Comparison of ENCODE assay signal across 8 cellular contexts in the genomic region with DNA sequence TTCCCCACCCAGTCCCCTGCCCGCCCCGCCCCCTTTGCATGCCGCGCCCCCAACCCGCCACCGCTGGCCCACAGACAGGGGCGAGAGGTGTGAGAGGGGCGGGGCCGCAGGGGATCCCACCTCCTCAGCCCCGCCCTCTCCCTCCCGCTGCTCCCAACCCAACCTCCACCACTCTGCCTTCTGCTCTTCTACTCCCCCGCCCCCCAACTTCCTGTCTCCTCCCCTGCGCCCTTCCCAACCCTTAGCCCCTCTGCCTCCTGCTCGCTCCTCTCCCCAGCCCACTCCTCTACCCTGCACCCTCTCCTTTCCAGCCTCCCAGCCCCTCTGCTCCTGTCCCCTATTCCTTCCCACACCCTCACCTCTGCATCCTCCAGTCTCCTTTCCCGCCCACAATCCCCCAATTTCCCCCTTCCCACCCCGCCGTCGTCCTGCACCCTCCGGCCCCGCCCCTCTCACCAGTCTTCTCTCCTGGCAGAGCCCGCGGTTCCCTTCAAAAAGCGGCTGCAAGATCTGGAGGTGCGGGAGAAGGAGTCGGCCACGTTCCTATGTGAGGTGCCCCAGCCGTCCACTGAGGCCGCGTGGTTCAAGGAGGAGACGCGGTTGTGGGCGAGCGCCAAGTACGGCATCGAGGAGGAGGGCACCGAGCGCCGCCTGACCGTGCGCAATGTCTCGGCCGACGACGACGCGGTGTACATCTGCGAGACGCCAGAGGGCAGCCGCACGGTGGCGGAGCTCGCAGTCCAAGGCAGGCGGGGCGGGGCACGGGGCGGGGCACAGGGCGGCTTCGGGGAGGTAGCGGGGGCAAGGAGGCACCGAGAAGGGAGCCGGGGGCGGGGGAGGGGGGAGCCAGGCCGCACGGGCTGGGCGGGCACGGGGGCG. TPM values are rescaled to one million over a fixed set of nuclear protein-coding genes. Genes with fewer than 3 reads are reported as not detected.
DNase-seq lines count a peak whose midpoint lies in the region; ATAC-seq, FAIRE-seq and TF ChIP-seq lines count a peak whose summit lies in the region.

No MANE protein-coding gene starts in this region.

- TF ChIP-seq RAD21 in A549 (conservative IDR thresholded peaks at IDR 0.05 in 1 of 2, IDR thresholded peaks at IDR 0.05 in 1 of 2): peak; percentile 44 to 73; a peak in 4 of 5 replicates

- peak overlapping the region; percentile 80 for H3K4me3 Mint-ChIP-seq in central memory CD8-positive, alpha-beta T cell

- no peaks in the 10 kb centered on the region for H3K9me3 Mint-ChIP-seq in central memory CD8-positive, alpha-beta T cell

- DNase-seq in A549 (ENCODE audit: low read depth in 1 of 2, low spot score in 1 of 2) (peak; percentile 79 to 88), NCI-H2227 (lab: John Stamatoyannopoulos, UW; ENCODE audit: unreplicated experiment) (peak; percentile 90), kidney epithelial cell (ENCODE audit: low read depth) (no peak)
- DNase-seq in activated CD4-positive, CD25-positive, alpha-beta regulatory T cell (lab: John Stamatoyannopoulos, UW): peak; percentile 86 to 89 (median 88)
- peak; percentile 66 to 71 for DNase-seq in central memory CD8-positive, alpha-beta T cell (ENCODE audit: low spot score in 2 of 2)
- peak; percentile 74 to 87 for DNase-seq in stimulated activated CD4-positive, alpha-beta T cell treated with anti-CD3 and anti-CD28 coated beads, Interleukin-1b, Interleukin-23, amount 100 ng/mL, for 1 hour (ENCODE audit: low read depth in 2 of 2)

- H3K4me1 Mint-ChIP-seq in central memory CD8-positive, alpha-beta T cell: no peaks in the 10 kb centered on the region

- peak overlapping the region; percentile 94 to 95 for H3K27ac ChIP-seq in A549

- peaks cover 22% of the 10 kb centered on the region for H3K27me3 ChIP-seq in kidney epithelial cell (ENCODE audit: control insufficient read depth, insufficient read depth, low read length)

- no peaks in the 10 kb centered on the region for H3K27me3 Mint-ChIP-seq in central memory CD8-positive, alpha-beta T cell

- ATAC-seq in A549: peak; percentile 82 to 93
- peak; percentile 89 for ATAC-seq in GM18858 (IDR thresholded peaks at IDR 0.05; ENCODE audit: unreplicated experiment)
- ATAC-seq in HG03103 (IDR thresholded peaks at IDR 0.05; ENCODE audit: low read depth, unreplicated experiment): peak; percentile 88
- ATAC-seq in central memory CD8-positive, alpha-beta T cell (replicated peaks; ENCODE audit: extremely low read depth, poor library complexity, severe bottlenecking): peak; percentile 96

- peak; percentile 58 for TF ChIP-seq POLR2A in A549 (IDR thresholded peaks at IDR 0.05; ENCODE audit: low read length)

- H3K4me3 ChIP-seq in A549: peak overlapping the region; percentile 63
- H3K4me3 ChIP-seq in kidney epithelial cell (ENCODE audit: low read depth, low read length): peak overlapping the region; percentile 52

- H3K9me3 ChIP-seq in A549: no peaks in the 10 kb centered on the region

- H3K4me2 ChIP-seq in A549: peak overlapping the region; percentile 98

- peaks cover 24% of the 10 kb centered on the region for H3K4me1 ChIP-seq in A549

- WGBS in A549 (ENCODE audit: missing lambda C conversion rate): 4% methylated on average over 18 of the region's 67 CpGs

- TF ChIP-seq CTCF in A549 (IDR thresholded peaks at IDR 0.05) (peak; percentile 56), kidney epithelial cell (IDR thresholded peaks at IDR 0.05; ENCODE audit: insufficient read depth, low read length, poor library complexity, severe bottlenecking) (peak; percentile 56)

- FAIRE-seq in A549 (lab: Jason Lieb, UNC): no peak

- peak overlapping the region; percentile 22 for H3K27ac Mint-ChIP-seq in central memory CD8-positive, alpha-beta T cell (ENCODE audit: low read depth)

- POLR2A ChIA-PET in A549 (lab: Yijun Ruan, JAX): interaction anchor here (0.8 to 1.5 kb wide), 3 partner anchors 48 to 244 kb away, joined by 3 to 6 read pairs (median 4); partner anchors contain the start of genes IBA57 and TRIM11

- TF ChIP-seq EP300 in A549 (IDR thresholded peaks at IDR 0.05): no peak

- H3K36me3 ChIP-seq in kidney epithelial cell (ENCODE audit: control insufficient read depth, insufficient read depth, low read length): no peaks in the 10 kb centered on the region

- peaks cover 4% of the 10 kb centered on the region for H3K36me3 Mint-ChIP-seq in central memory CD8-positive, alpha-beta T cell (ENCODE audit: insufficient read depth)

- CTCF ChIA-PET in A549 (lab: Yijun Ruan, JAX): interaction anchor here (0.6 to 2.2 kb wide), 19 partner anchors 9 to 303 kb away, joined by 3 to 10 read pairs (median 3); no protein-coding TSS in a partner anchor

TF ChIP-seq in A549, 52 proteins besides CTCF, POLR2A, EP300 and RAD21:
- TF ChIP-seq HEYL (CRISPR knock-in tag; IDR thresholded peaks at IDR 0.05) (no peak), MAFK (IDR thresholded peaks at IDR 0.05; ENCODE audit: partially characterized antibody) (no peak), SMC3 (IDR thresholded peaks at IDR 0.05) (peak; percentile 75)
- TF ChIP-seq, protein P1, sequence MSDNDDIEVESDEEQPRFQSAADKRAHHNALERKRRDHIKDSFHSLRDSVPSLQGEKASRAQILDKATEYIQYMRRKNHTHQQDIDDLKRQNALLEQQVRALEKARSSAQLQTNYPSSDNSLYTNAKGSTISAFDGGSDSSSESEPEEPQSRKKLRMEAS (IDR thresholded peaks at IDR 0.05): peak; percentile 92
- TF ChIP-seq, protein P2, sequence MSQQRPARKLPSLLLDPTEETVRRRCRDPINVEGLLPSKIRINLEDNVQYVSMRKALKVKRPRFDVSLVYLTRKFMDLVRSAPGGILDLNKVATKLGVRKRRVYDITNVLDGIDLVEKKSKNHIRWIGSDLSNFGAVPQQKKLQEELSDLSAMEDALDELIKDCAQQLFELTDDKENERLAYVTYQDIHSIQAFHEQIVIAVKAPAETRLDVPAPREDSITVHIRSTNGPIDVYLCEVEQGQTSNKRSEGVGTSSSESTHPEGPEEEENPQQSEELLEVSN (IDR thresholded peaks at IDR 0.05; ENCODE audit: borderline replicate concordance, low read depth): peak; percentile 85

RNA-seq across cellular contexts. Expression of gene OBSCN, which starts 5.4 kb away (rescaled TPM):
- polyA plus RNA-seq in A549 (2011; rRNA removed) (3.1 and 5.7 TPM in 2 replicates), A549 (2017; fragmentation: RNase III; extraction: RNeasy Plus Mini Kit Qiagen cat#74134 plus additional on column Dnase treatment) (5.7 to 6.8 TPM (median 6.5 TPM) in 3 replicates)
- 4.9 and 6.5 TPM in 2 replicates for polyA plus RNA-seq in A549 (2012; cell fraction: cytosol; rRNA removed)
- 42.9 and 51.7 TPM in 2 replicates for polyA plus RNA-seq in A549 (2012; cell fraction: nucleus; rRNA removed)
- 9.9 and 13.6 TPM in 2 replicates for polyA minus RNA-seq in A549 (2011; rRNA and poly(A)+ RNA removed)
- 13.5 and 20.9 TPM in 2 replicates for total RNA-seq in kidney epithelial cell

RNA-seq across cellular contexts. Expression of gene IBA57, which starts 47.6 kb away (rescaled TPM):
- polyA plus RNA-seq in A549 (2011; rRNA removed) (1.5 TPM in 2 replicates), A549 (2017; fragmentation: RNase III; extraction: RNeasy Plus Mini Kit Qiagen cat#74134 plus additional on column Dnase treatment) (2.2 to 3.1 TPM (median 2.6 TPM) in 3 replicates)
- polyA plus RNA-seq in A549 (2012; cell fraction: cytosol; rRNA removed): 2.8 and 4.7 TPM in 2 replicates
- 8.0 and 9.4 TPM in 2 replicates for polyA plus RNA-seq in A549 (2012; cell fraction: nucleus; rRNA removed)
- polyA minus RNA-seq in A549 (2011; rRNA and poly(A)+ RNA removed): 1.9 and 2.4 TPM in 2 replicates
- 7.1 and 12.7 TPM in 2 replicates for total RNA-seq in kidney epithelial cell
